In genomic region chr2:219309278-219309677, GRCh38 we compare ENCODE assay signal across 12 cellular contexts. TPM values are rescaled to one million over a fixed set of nuclear protein-coding genes. Genes with fewer than 3 reads are reported as not detected.
DNase-seq lines count a peak whose midpoint lies in the region; ATAC-seq and TF ChIP-seq lines count a peak whose summit lies in the region.
"Had no signal": no experiment of that assay in that cellular context is flagged by ENCODE, and none has a peak within 500 bp of the region (broad histone marks: within the 10 kb centered on the region; RNA-seq: fewer than 3 reads in every experiment).

TSS of gene PTPRN (minus strand) at chr2:219309401. CDS start at chr2:219309332, 69 bp downstream.

- ATAC-seq in DND-41 (ENCODE audit: insufficient read depth, low read depth) (no peak), GM19328 (IDR thresholded peaks at IDR 0.05; ENCODE audit: unreplicated experiment) (no peak), gastrocnemius medialis (no peak)

- DNase-seq in DND-41 (peak; percentile 1), NCI-H2171 treated with DMSO at 0.1 percent for 48 hours (lab: John Stamatoyannopoulos, UW) (peak; percentile 76), brain microvascular endothelial cell (peak; percentile 5), nephron progenitor cell (no peak), NAMALWA (ENCODE audit: low spot score) (no peak), HK-2 (ENCODE audit: unreplicated experiment) (no peak), gastrocnemius medialis (no peak)
- DNase-seq: central memory CD4-positive, alpha-beta T cell had no signal

- no peak for TF ChIP-seq POLR2A in gastrocnemius medialis (IDR thresholded peaks at IDR 0.05)

- H3K4me3 ChIP-seq in DND-41 (ENCODE audit: low read depth in 1 of 2, low read length in 2 of 2) (no peak within 1 kb of the TSS), brain microvascular endothelial cell (ENCODE audit: low read depth, low read length) (peak within 1 kb of the TSS; percentile 48), gastrocnemius medialis (no peak within 1 kb of the TSS)
- H3K4me3 ChIP-seq: prostate gland, thoracic aorta had no signal

- H3K4me1 Mint-ChIP-seq in nephron progenitor cell = no peaks in the 10 kb centered on the region

- H4K20me1 ChIP-seq in DND-41 (ENCODE audit: insufficient read depth, low read length) = peaks cover 8% of the 10 kb centered on the region

- no peak within 1 kb of the TSS for H3K4me2 ChIP-seq in DND-41 (ENCODE audit: insufficient read depth, low read length)

- no peaks in the 10 kb centered on the region for H3K36me3 Mint-ChIP-seq in nephron progenitor cell (ENCODE audit: low read depth)

- H3K9me3 Mint-ChIP-seq in nephron progenitor cell = no peaks in the 10 kb centered on the region

- TF ChIP-seq CTCF in DND-41 (IDR thresholded peaks at IDR 0.05; ENCODE audit: borderline replicate concordance, extremely low read depth, low read length, poor library complexity, severe bottlenecking) (no peak), brain microvascular endothelial cell (IDR thresholded peaks at IDR 0.05; ENCODE audit: low read depth, low read length, missing control alignments) (no peak), nephron progenitor cell (IDR thresholded peaks at IDR 0.05) (no peak), gastrocnemius medialis (IDR thresholded peaks at IDR 0.05 in 4 of 5, conservative IDR thresholded peaks at IDR 0.05 in 1 of 5) (no peak)

- H3K36me3 ChIP-seq in DND-41 (ENCODE audit: insufficient read depth, low read length) (no peaks in the 10 kb centered on the region), brain microvascular endothelial cell (replicated peaks) (no peaks in the 10 kb centered on the region), gastrocnemius medialis (no peaks in the 10 kb centered on the region)
- H3K36me3 ChIP-seq: prostate gland, thoracic aorta had no signal

- H3K9ac ChIP-seq in DND-41 (ENCODE audit: low read depth, low read length) = no peak within 1 kb of the TSS

- no peaks in the 10 kb centered on the region for H3K79me2 ChIP-seq in DND-41 (ENCODE audit: insufficient read depth, low read length)

- in situ Hi-C loops in brain microvascular endothelial cell (cut with HindIII; ENCODE audit: low pct_ligation_motif_present, low sequenced_read_pairs) = no loop called here
- in situ Hi-C loops in gastrocnemius medialis (cut with MboI; ENCODE audit: low sequenced_read_pairs in 4 of 4) = loop anchor here in 3 of 4 donors (10.0 to 25.0 kb wide), 3 partner anchors 247 to 297 kb away; partner anchors contain the start of genes CFAP65 (in 1 of the 3) and IHH (in 1 of the 3)

- H3K27me3 ChIP-seq in DND-41 (ENCODE audit: insufficient read depth, low read length, poor library complexity) = peaks cover 7% of the 10 kb centered on the region
- peaks cover 10% of the 10 kb centered on the region for H3K27me3 ChIP-seq in brain microvascular endothelial cell (replicated peaks)
- peaks cover 28 to 49% (median 30%) of the 10 kb centered on the region in 3 donors for H3K27me3 ChIP-seq in gastrocnemius medialis

- peaks cover 14% of the 10 kb centered on the region for H3K4me1 ChIP-seq in DND-41 (ENCODE audit: insufficient read depth, low read length)
- H3K4me1 ChIP-seq in gastrocnemius medialis = no peaks in the 10 kb centered on the region
- H3K4me1 ChIP-seq: prostate gland had no signal

- intact Hi-C loops in gastrocnemius medialis (cut with DNase I; ENCODE audit: low total_unique reads) = no loop called here

- H2AFZ ChIP-seq in DND-41 (ENCODE audit: low read depth, low read length) = no peak within 1 kb of the TSS

- H3K27ac Mint-ChIP-seq in nephron progenitor cell = no peak within 1 kb of the TSS

- H3K27me3 Mint-ChIP-seq in nephron progenitor cell (ENCODE audit: low read depth, poor library complexity) = peaks cover 82% of the 10 kb centered on the region

- no peaks in the 10 kb centered on the region for H3K9me3 ChIP-seq in DND-41 (ENCODE audit: insufficient read depth, low read length, severe bottlenecking)
- H3K9me3 ChIP-seq in gastrocnemius medialis = no peaks in the 10 kb centered on the region
- H3K9me3 ChIP-seq: prostate gland, thoracic aorta had no signal

- no peak within 1 kb of the TSS for H3K27ac ChIP-seq in DND-41 (ENCODE audit: low read length)
- H3K27ac ChIP-seq in brain microvascular endothelial cell = no peak within 1 kb of the TSS
- no peak within 1 kb of the TSS for H3K27ac ChIP-seq in gastrocnemius medialis
- H3K27ac ChIP-seq: prostate gland, thoracic aorta had no signal

- H3K4me3 Mint-ChIP-seq in nephron progenitor cell = peak within 1 kb of the TSS; percentile 45

RNA-seq across cellular contexts. Expression of gene PTPRN, which starts in this region (rescaled TPM):
- total RNA-seq in gastrocnemius medialis = not detected
- total RNA-seq: T-helper 2 cell treated with Interferon-gamma antibody and Interleukin-4, amounts not matched to agents 100 ng/mL and 5 ng/mL, for 36 hours; thoracic aorta had no signal

Comparison
In these comparisons a context has a peak if more than half of its experiments do, and no peak if none do; other contexts are left out.
1. DNase-seq: peak in DND-41 (single experiment), NCI-H2171 treated with DMSO at 0.1 percent for 48 hours (single experiment) and brain microvascular endothelial cell (single experiment); none in nephron progenitor cell (single experiment), NAMALWA (single experiment), HK-2 (single experiment) and gastrocnemius medialis (0 of 2).